Comparison of ENCODE assay signal across 8 cellular contexts in genomic region chrX:132957211-132958085, GRCh38. TPM values are rescaled to one million over a fixed set of nuclear protein-coding genes. Genes with fewer than 3 reads are reported as not detected.
A peak's percentile ranks its signal among the peaks of the same experiment; 100 is the strongest.
DNase-seq lines count a peak whose midpoint lies in the region; ATAC-seq and TF ChIP-seq lines count a peak whose summit lies in the region.

No MANE protein-coding gene starts in this region.

- peaks cover 0 to 23% (median 10%) of the 10 kb centered on the region in 11 experiments; a peak in 10 of 22 replicates for H3K9me3 ChIP-seq in BLaER1 treated with 17β-estradiol and CSF1 and Interleukin-3, amounts not matched to agents 10 nM and 100 nM (replicated peaks in 1 of 11)
- H3K9me3 ChIP-seq in MG63 (no peaks in the 10 kb centered on the region), adrenal gland (replicated peaks in 1 of 3) (no peaks in the 10 kb centered on the region)
- H3K9me3 ChIP-seq in naive thymus-derived CD4-positive, alpha-beta T cell (ENCODE audit: control insufficient read depth in 2 of 3, low read length in 3 of 3): no peaks in the 10 kb centered on the region

- H3K4me3 Mint-ChIP-seq in naive thymus-derived CD4-positive, alpha-beta T cell: peak overlapping the region; percentile 34 to 80 (median 68)

- intact Hi-C loops in naive thymus-derived CD4-positive, alpha-beta T cell (cut with micrococcal nuclease): loop anchor here in 1 of 2 donors (10.0 kb wide), 1 partner anchor 213 kb away; no protein-coding TSS in a partner anchor
- intact Hi-C loops in adrenal gland (cut with DNase I): no loop called here

- H3K9me3 Mint-ChIP-seq in naive thymus-derived CD4-positive, alpha-beta T cell: peaks cover 0 to 1% (median 0%) of the 10 kb centered on the region in 11 donors

- TF ChIP-seq CTCF in coronary artery (IDR thresholded peaks at IDR 0.05) (no peak), adrenal gland (IDR thresholded peaks at IDR 0.05) (no peak)

- CTCF ChIA-PET in naive thymus-derived CD4-positive, alpha-beta T cell (lab: Charles Lee): interaction anchor here (0.6 kb wide), 1 partner anchor 86 kb away, joined by 3 read pairs; no protein-coding TSS in a partner anchor

- POLR2A ChIA-PET in naive thymus-derived CD4-positive, alpha-beta T cell (lab: Charles Lee): no interaction called here

- peak overlapping the region; percentile 80 to 91 (median 88) for H3K4me2 ChIP-seq in BLaER1 treated with 17β-estradiol and CSF1 and Interleukin-3, amounts not matched to agents 10 nM and 100 nM

- H3K4me1 Mint-ChIP-seq in naive thymus-derived CD4-positive, alpha-beta T cell: peaks cover 0 to 10% (median 5%) of the 10 kb centered on the region in 7 donors

- no peak overlapping the region for H3K27ac Mint-ChIP-seq in naive thymus-derived CD4-positive, alpha-beta T cell

- no peak for TF ChIP-seq POLR2A in adrenal gland (IDR thresholded peaks at IDR 0.05)

- ATAC-seq in naive thymus-derived CD4-positive, alpha-beta T cell: peak; percentile 31
- ATAC-seq in GM21526 (IDR thresholded peaks at IDR 0.05; ENCODE audit: low FRiP score, unreplicated experiment): no peak

- peaks cover 71 to 91% (median 84%) of the 10 kb centered on the region in 11 experiments for H3K27me3 ChIP-seq in BLaER1 treated with 17β-estradiol and CSF1 and Interleukin-3, amounts not matched to agents 10 nM and 100 nM
- H3K27me3 ChIP-seq in MG63 (no peaks in the 10 kb centered on the region), adrenal gland (peaks cover 47% of the 10 kb centered on the region)
- H3K27me3 ChIP-seq in naive thymus-derived CD4-positive, alpha-beta T cell (ENCODE audit: control insufficient read depth in 2 of 2, insufficient read depth in 2 of 2, low read length in 2 of 2): no peaks in the 10 kb centered on the region

- H3K27ac ChIP-seq in BLaER1 treated with 17β-estradiol and CSF1 and Interleukin-3, amounts not matched to agents 10 nM and 100 nM: peak overlapping the region in 10 of 11 experiments; percentile 59 to 86 (median 82); a peak in 20 of 22 replicates
- H3K27ac ChIP-seq in coronary artery (no peak overlapping the region), adrenal gland (no peak overlapping the region)
- H3K27ac ChIP-seq in naive thymus-derived CD4-positive, alpha-beta T cell (ENCODE audit: low read depth, low read length): no peak overlapping the region

- H3K9ac ChIP-seq in BLaER1 treated with 17β-estradiol and CSF1 and Interleukin-3, amounts not matched to agents 10 nM and 100 nM: peak overlapping the region; percentile 57 to 86 (median 81); a peak in 21 of 22 replicates

- H4K20me1 ChIP-seq in BLaER1 treated with 17β-estradiol and CSF1 and Interleukin-3, amounts not matched to agents 10 nM and 100 nM: peaks cover 0 to 22% (median 0%) of the 10 kb centered on the region in 11 experiments; a peak in 7 of 22 replicates

- H3K27me3 Mint-ChIP-seq in naive thymus-derived CD4-positive, alpha-beta T cell: peaks cover 6 to 46% (median 23%) of the 10 kb centered on the region in 5 donors

- peaks cover 0 to 21% (median 6%) of the 10 kb centered on the region in 10 experiments; a peak in 7 of 20 replicates for H3K4me1 ChIP-seq in BLaER1 treated with 17β-estradiol and CSF1 and Interleukin-3, amounts not matched to agents 10 nM and 100 nM
- H3K4me1 ChIP-seq in naive thymus-derived CD4-positive, alpha-beta T cell (ENCODE audit: control insufficient read depth in 2 of 2, insufficient read depth in 2 of 2, low read length in 2 of 2): no peaks in the 10 kb centered on the region
- peaks cover 0 to 4% of the 10 kb centered on the region in 2 donors for H3K4me1 ChIP-seq in adrenal gland (replicated peaks in 1 of 2)

- H3K36me3 ChIP-seq in BLaER1 treated with 17β-estradiol and CSF1 and Interleukin-3, amounts not matched to agents 10 nM and 100 nM: no peaks in the 10 kb centered on the region
- H3K36me3 ChIP-seq in MG63: no peaks in the 10 kb centered on the region
- no peaks in the 10 kb centered on the region for H3K36me3 ChIP-seq in naive thymus-derived CD4-positive, alpha-beta T cell (ENCODE audit: control insufficient read depth in 2 of 3, insufficient read depth in 3 of 3, low read length in 3 of 3)
- no peaks in the 10 kb centered on the region for H3K36me3 ChIP-seq in adrenal gland (replicated peaks in 1 of 2)

- H3K4me3 ChIP-seq in BLaER1 treated with 17β-estradiol and CSF1 and Interleukin-3, amounts not matched to agents 10 nM and 100 nM: peak overlapping the region; percentile 54 to 73 (median 65)
- peak overlapping the region; percentile 38 for H3K4me3 ChIP-seq in MG63
- H3K4me3 ChIP-seq in coronary artery: peak overlapping the region; percentile 69
- H3K4me3 ChIP-seq in naive thymus-derived CD4-positive, alpha-beta T cell (ENCODE audit: low read length): no peak overlapping the region
- H3K4me3 ChIP-seq in adrenal gland: peak overlapping the region in 1 of 4 donors; percentile 44

- WGBS in adrenal gland, 4 donors: 1 to 36% (median 14%) methylated on average over 18 to 87 of the region's 87 CpGs

- H3K36me3 Mint-ChIP-seq in naive thymus-derived CD4-positive, alpha-beta T cell: no peaks in the 10 kb centered on the region

- peak; percentile 31 for DNase-seq in MG63
- no peak for DNase-seq in coronary artery (ENCODE audit: low spot score)
- DNase-seq in naive thymus-derived CD4-positive, alpha-beta T cell: peak in 3 of 9 donors; percentile 7 to 27 (median 9)
- DNase-seq in H4 (ENCODE audit: low spot score): no peak
- DNase-seq in adrenal gland: no peak
- no peak for DNase-seq in stimulated activated CD8-positive, alpha-beta memory T cell treated with anti-CD3 and anti-CD28 coated beads, Interleukin-4, amount 100 ng/mL, for 48 hours

RNA-seq across cellular contexts. Expression of gene HS6ST2, which starts 1.0 kb away (rescaled TPM):
- 1.3 and 5.5 TPM in 2 replicates for total RNA-seq in MG63 (2014; rRNA removed; shearing (Covaris generic); ENCODE audit: low replicate concordance)
- total RNA-seq in naive thymus-derived CD4-positive, alpha-beta T cell: under 1 TPM in 1 of 5 experiments, not detected in 4; 0.15 TPM
- polyA plus RNA-seq in naive thymus-derived CD4-positive, alpha-beta T cell: not detected
- 2.9 and 3.9 TPM in 2 replicates for total RNA-seq in H4 (2014; rRNA removed; shearing (Covaris generic))
- total RNA-seq in adrenal gland: 1 to 10 TPM in 5 of 8 donors, under 1 TPM in 3; 0.32 to 1.9 (median 1.3) TPM
- 1 to 10 TPM in 1 of 3 donors, under 1 TPM in 2; 0.24 to 2.4 (median 0.40) TPM for polyA plus RNA-seq in adrenal gland

Comparison
In these comparisons a context has a peak if more than half of its experiments do, and no peak if none do; other contexts are left out.
1. H3K27ac ChIP-seq: peak in BLaER1 treated with 17β-estradiol and CSF1 and Interleukin-3, amounts not matched to agents 10 nM and 100 nM (10 of 11); none in coronary artery (0 of 2), naive thymus-derived CD4-positive, alpha-beta T cell (single experiment) and adrenal gland (0 of 5).